In genomic region chr9:109082091-109082620, GRCh38 we compare ENCODE assay signal across 1 cellular context.
TF ChIP-seq lines count a peak whose summit lies in the region.

No MANE protein-coding gene starts in this region.

TF ChIP-seq in HepG2, 621 proteins besides CTCF, POLR2A, EP300 and RAD21 (continued from another document and continues in another):
- TF ChIP-seq SIX1 (CRISPR knock-in tag; IDR thresholded peaks at IDR 0.05; ENCODE audit: borderline replicate concordance): peak; percentile 76; the same call in 1 of the 2 replicates
- TF ChIP-seq ZFP1 (CRISPR knock-in tag; IDR thresholded peaks at IDR 0.05): peak; percentile 67; the same call in 1 of the 2 replicates
- TF ChIP-seq ZSCAN12 (CRISPR knock-in tag; IDR thresholded peaks at IDR 0.05): 0 out of 2 replicates have a peak, but pooled peaks have one; percentile 49
- TF ChIP-seq KLF6 (CRISPR knock-in tag; IDR thresholded peaks at IDR 0.05): 0 out of 2 replicates have a peak, but pooled peaks have one; percentile 25
- TF ChIP-seq ZNF34 (CRISPR knock-in tag; IDR thresholded peaks at IDR 0.05; ENCODE audit: borderline replicate concordance): no peak
- 0 out of 2 replicates have a peak, but pooled peaks have one; percentile 44 for TF ChIP-seq CREB3 (CRISPR knock-in tag; IDR thresholded peaks at IDR 0.05)
- TF ChIP-seq ISL2 (CRISPR knock-in tag; IDR thresholded peaks at IDR 0.05): peak; percentile 100
- peak; percentile 60; the same call in 1 of the 2 replicates for TF ChIP-seq ZNF543 (CRISPR knock-in tag; IDR thresholded peaks at IDR 0.05)
- 0 out of 2 replicates have a peak, but pooled peaks have one; percentile 9 for TF ChIP-seq ZBED4 (CRISPR knock-in tag; IDR thresholded peaks at IDR 0.05; ENCODE audit: borderline replicate concordance)
- no peak for TF ChIP-seq ZHX2 (IDR thresholded peaks at IDR 0.05; ENCODE audit: low read depth)
- TF ChIP-seq ZHX2 (CRISPR knock-in tag; IDR thresholded peaks at IDR 0.05; ENCODE audit: borderline replicate concordance): peak; percentile 36; the same call in 1 of the 2 replicates
- peak; percentile 99 for TF ChIP-seq MIXL1 (CRISPR knock-in tag; IDR thresholded peaks at IDR 0.05)
- peak; percentile 57; the same call in 1 of the 2 replicates for TF ChIP-seq HOMEZ (CRISPR knock-in tag; IDR thresholded peaks at IDR 0.05; ENCODE audit: low read depth)
- peak; percentile 91 for TF ChIP-seq TARDBP (CRISPR knock-in tag; IDR thresholded peaks at IDR 0.05)
- peak; percentile 99 for TF ChIP-seq NCOA2 (CRISPR knock-in tag; IDR thresholded peaks at IDR 0.05)
- TF ChIP-seq ZNF552 (CRISPR knock-in tag; IDR thresholded peaks at IDR 0.05; ENCODE audit: borderline replicate concordance): no peak
- TF ChIP-seq TOE1 (CRISPR knock-in tag; IDR thresholded peaks at IDR 0.05): 0 out of 2 replicates have a peak, but pooled peaks have one; percentile 80
- TF ChIP-seq SP140L (CRISPR knock-in tag; IDR thresholded peaks at IDR 0.05; ENCODE audit: borderline replicate concordance): no peak
- peak; percentile 90 for TF ChIP-seq MEIS1 (CRISPR knock-in tag; IDR thresholded peaks at IDR 0.05; ENCODE audit: borderline replicate concordance)
- TF ChIP-seq ZBTB25 (CRISPR knock-in tag; IDR thresholded peaks at IDR 0.05): 0 out of 2 replicates have a peak, but pooled peaks have one; percentile 26
- no peak for TF ChIP-seq HIVEP1 (CRISPR knock-in tag; IDR thresholded peaks at IDR 0.05)
- no peak for TF ChIP-seq NFYB (CRISPR knock-in tag; IDR thresholded peaks at IDR 0.05)
- TF ChIP-seq ZBTB20 (CRISPR knock-in tag; IDR thresholded peaks at IDR 0.05; ENCODE audit: borderline replicate concordance, low read depth): peak; percentile 68; the same call in 1 of the 2 replicates
- TF ChIP-seq TP53 (CRISPR knock-in tag; conservative IDR thresholded peaks at IDR 0.05): 0 out of 2 replicates have a peak, but pooled peaks have one; percentile 29
- no peak for TF ChIP-seq ZNF605 (CRISPR knock-in tag; IDR thresholded peaks at IDR 0.05)
- 0 out of 2 replicates have a peak, but pooled peaks have one; percentile 65 for TF ChIP-seq NFKBIZ (CRISPR knock-in tag; IDR thresholded peaks at IDR 0.05)
- TF ChIP-seq TCF7 (IDR thresholded peaks at IDR 0.05; ENCODE audit: low read depth): peak; percentile 99
- TF ChIP-seq TCF7L2 (IDR thresholded peaks at IDR 0.05; ENCODE audit: low read depth, low read length): peak; percentile 90
- 0 out of 2 replicates have a peak, but pooled peaks have one; percentile 32 for TF ChIP-seq DRAP1 (CRISPR knock-in tag; IDR thresholded peaks at IDR 0.05)
- TF ChIP-seq KDM6A (CRISPR knock-in tag; IDR thresholded peaks at IDR 0.05; ENCODE audit: low read depth): peak; percentile 87
- TF ChIP-seq THRA (CRISPR knock-in tag; IDR thresholded peaks at IDR 0.05; ENCODE audit: borderline replicate concordance): peak; percentile 20; the same call in 1 of the 2 replicates
- peak; percentile 100 for TF ChIP-seq GATA4 (IDR thresholded peaks at IDR 0.05; ENCODE audit: borderline replicate concordance, low read depth)
- peak; percentile 61; the same call in 1 of the 2 replicates for TF ChIP-seq THAP11 (CRISPR knock-in tag; IDR thresholded peaks at IDR 0.05)
- TF ChIP-seq YEATS4 (CRISPR knock-in tag; IDR thresholded peaks at IDR 0.05; ENCODE audit: borderline replicate concordance): peak; percentile 40; the same call in 1 of the 2 replicates
- no peak for TF ChIP-seq RFX3 (CRISPR knock-in tag; IDR thresholded peaks at IDR 0.05)
- TF ChIP-seq FOXO1 (CRISPR knock-in tag; IDR thresholded peaks at IDR 0.05): peak; percentile 83
- peak; percentile 37; the same call in 1 of the 2 replicates for TF ChIP-seq HMGXB3 (CRISPR knock-in tag; IDR thresholded peaks at IDR 0.05; ENCODE audit: borderline replicate concordance)
